ENCODE assay signal across 18 cellular contexts in genomic region chr2:229164545-229165249, GRCh38.
A peak's percentile ranks its signal among the peaks of the same experiment; 100 is the strongest.
DNase-seq lines count a peak whose midpoint lies in the region; FAIRE-seq and TF ChIP-seq lines count a peak whose summit lies in the region.
"Had no signal": no experiment of that assay in that cellular context is flagged by ENCODE, and none has a peak within 500 bp of the region (broad histone marks: within the 10 kb centered on the region; RNA-seq: fewer than 3 reads in every experiment).

No MANE protein-coding gene starts in this region.

- TF ChIP-seq CTCF in liver (IDR thresholded peaks at IDR 0.05; ENCODE audit: low read depth, low read length, missing input control), result no peak

- DNase-seq in AG20443 (ENCODE audit: low spot score) (peak; percentile 57), H54 (ENCODE audit: insufficient read length, low spot score) (peak; percentile 42), amniotic epithelial cell (ENCODE audit: low read depth) (peak; percentile 49), dedifferentiated amniotic fluid mesenchymal stem cell (ENCODE audit: extremely low spot score) (no peak), DMS114 treated with DMSO at 0.1 percent for 48 hours (lab: John Stamatoyannopoulos, UW; ENCODE audit: unreplicated experiment) (no peak), OCI-M2 (lab: John Stamatoyannopoulos, UW; ENCODE audit: unreplicated experiment) (no peak), amygdala (lab: John Stamatoyannopoulos, UW) (no peak)
- DNase-seq: activated CD8-positive, alpha-beta memory T cell treated with anti-CD3 and anti-CD28 coated beads for 24 hours; activated gamma-delta T cell; H7; kidney glomerular epithelial cell; naive thymus-derived CD8-positive, alpha-beta T cell; NCI-H1048; NCI-H526; T-helper 9 cell had no signal

- H3K27me3 ChIP-seq in liver (ENCODE audit: control insufficient read depth in 4 of 4, insufficient read depth in 4 of 4, low read length in 3 of 4), result no peaks in the 10 kb centered on the region
- H3K27me3 ChIP-seq: BLaER1 treated with 17β-estradiol and CSF1 and Interleukin-3, amounts not matched to agents 10 nM and 100 nM; vagina had no signal

- H3K9me3 ChIP-seq in liver (ENCODE audit: control insufficient read depth in 4 of 4, low read length in 3 of 4), result no peaks in the 10 kb centered on the region
- H3K9me3 ChIP-seq: vagina had no signal

- TF ChIP-seq RAD21 in liver (IDR thresholded peaks at IDR 0.05), result no peak

- WGBS in liver, result 43% methylated on average over 2 of the region's 2 CpGs

- H3K27ac ChIP-seq in liver (ENCODE audit: low read depth in 1 of 2, low read length in 2 of 2), result peak overlapping the region; percentile 76 to 85
- H3K27ac ChIP-seq: BLaER1 treated with 17β-estradiol and CSF1 and Interleukin-3, amounts not matched to agents 10 nM and 100 nM; vagina had no signal

- H3K4me1 ChIP-seq in liver (ENCODE audit: control insufficient read depth in 4 of 4, insufficient read depth in 4 of 4, low read length in 3 of 4), result peaks cover 15 to 48% (median 41%) of the 10 kb centered on the region in 4 donors
- H3K4me1 ChIP-seq: BLaER1 treated with 17β-estradiol and CSF1 and Interleukin-3, amounts not matched to agents 10 nM and 100 nM; vagina had no signal

- no peak overlapping the region for H3K4me3 ChIP-seq in liver (ENCODE audit: low read depth in 1 of 3, low read length in 3 of 3)
- H3K4me3 ChIP-seq: BLaER1 treated with 17β-estradiol and CSF1 and Interleukin-3, amounts not matched to agents 10 nM and 100 nM; vagina had no signal

- H3K9ac ChIP-seq in liver (ENCODE audit: low read depth in 1 of 2, low read length in 2 of 2), result peak overlapping the region in 1 of 2 donors; percentile 58
- H3K9ac ChIP-seq: BLaER1 treated with 17β-estradiol and CSF1 and Interleukin-3, amounts not matched to agents 10 nM and 100 nM had no signal

- no peaks in the 10 kb centered on the region for H3K36me3 ChIP-seq in liver (ENCODE audit: control insufficient read depth in 4 of 4, insufficient read depth in 3 of 4, low read depth in 1 of 4, low read length in 3 of 4)
- H3K36me3 ChIP-seq: BLaER1 treated with 17β-estradiol and CSF1 and Interleukin-3, amounts not matched to agents 10 nM and 100 nM; vagina had no signal

- FAIRE-seq in H54 (lab: Jason Lieb, UNC), result peak; percentile 82

- TF ChIP-seq POLR2A in H54 (IDR thresholded peaks at IDR 0.05; ENCODE audit: low read depth, low read length), result no peak

TF ChIP-seq in liver, 16 proteins besides CTCF, POLR2A, EP300 and RAD21:
- no peak for TF ChIP-seq NR2F2 (IDR thresholded peaks at IDR 0.05)
- TF ChIP-seq ZBTB33 (IDR thresholded peaks at IDR 0.05), result no peak
- peak; percentile 45 for TF ChIP-seq TAF1 (conservative IDR thresholded peaks at IDR 0.05)
- TF ChIP-seq JUND (IDR thresholded peaks at IDR 0.05), result peak in 1 of 2 donors; percentile 20
- TF ChIP-seq RXRA (IDR thresholded peaks at IDR 0.05), result peak; percentile 48 to 62
- TF ChIP-seq HNF4A (conservative IDR thresholded peaks at IDR 0.05), result peak; percentile 31 to 56

Comparison
In these comparisons a context has a peak if more than half of its experiments do, and no peak if none do; other contexts are left out.
1. DNase-seq: peak in AG20443 (single experiment), H54 (single experiment) and amniotic epithelial cell (single experiment); none in dedifferentiated amniotic fluid mesenchymal stem cell (single experiment), DMS114 treated with DMSO at 0.1 percent for 48 hours (single experiment), OCI-M2 (single experiment) and amygdala (0 of 56).